Comparison of ENCODE assay signal across 21 cellular contexts in genomic region chr10:124961248-124961570, GRCh38. TPM values are rescaled to one million over a fixed set of nuclear protein-coding genes. Genes with fewer than 3 reads are reported as not detected.
A peak's percentile ranks its signal among the peaks of the same experiment; 100 is the strongest.
DNase-seq lines count a peak whose midpoint lies in the region; ATAC-seq and TF ChIP-seq lines count a peak whose summit lies in the region.
"Had no signal": no experiment of that assay in that cellular context is flagged by ENCODE, and none has a peak within 500 bp of the region (broad histone marks: within the 10 kb centered on the region; RNA-seq: fewer than 3 reads in every experiment).

No MANE protein-coding gene starts in this region.

- no peaks in the 10 kb centered on the region for H3K27me3 Mint-ChIP-seq in progenitor cell of endocrine pancreas
- no peaks in the 10 kb centered on the region for H3K27me3 Mint-ChIP-seq in CD8-positive, alpha-beta T cell (ENCODE audit: low read depth)

- CTCF ChIA-PET in CD8-positive, alpha-beta T cell (lab: Charles Lee), result no interaction called here

- no peak overlapping the region for H3K4me3 Mint-ChIP-seq in progenitor cell of endocrine pancreas (ENCODE audit: low read depth)
- H3K4me3 Mint-ChIP-seq in CD8-positive, alpha-beta T cell, result no peak overlapping the region
- H3K4me3 Mint-ChIP-seq: H9 had no signal

- DNase-seq in ELR (ENCODE audit: low read depth) (peak; percentile 46), HCEC 1CT (peak; percentile 29), choroid plexus epithelial cell (ENCODE audit: low read depth) (peak; percentile 14), progenitor cell of endocrine pancreas (ENCODE audit: low spot score, unreplicated experiment) (no peak), inferior parietal cortex (ENCODE audit: extremely low spot score) (no peak), iPS-NIHi7 (ENCODE audit: extremely low spot score) (no peak)
- DNase-seq in CD8-positive, alpha-beta T cell, result no peak
- DNase-seq: activated CD8-positive, alpha-beta memory T cell treated with anti-CD3 and anti-CD28 coated beads for 24 hours; Calu3; dorsolateral prefrontal cortex; H9; left lung; mucosa of descending colon; MV-4-11; NCI-H187; NCI-H345; retina; stimulated activated CD4-positive, alpha-beta T cell treated with anti-CD3 and anti-CD28 coated beads, Interleukin-15, amount 100 ng/mL, for 24 hours; tibial artery had no signal

- H3K27me3 ChIP-seq in CD8-positive, alpha-beta T cell (ENCODE audit: insufficient read depth, low read length), result no peaks in the 10 kb centered on the region
- H3K27me3 ChIP-seq: cardiac muscle cell, dorsolateral prefrontal cortex, left lung, tibial artery had no signal

- H3K4me3 ChIP-seq in choroid plexus epithelial cell (ENCODE audit: low read depth, low read length), result no peak overlapping the region
- no peak overlapping the region for H3K4me3 ChIP-seq in CD8-positive, alpha-beta T cell (ENCODE audit: low read depth, low read length)
- H3K4me3 ChIP-seq: cardiac muscle cell, dorsolateral prefrontal cortex, left lung, mucosa of descending colon, tibial artery had no signal

- POLR2A ChIA-PET in CD8-positive, alpha-beta T cell (lab: Charles Lee), result no interaction called here

- peaks cover 3% of the 10 kb centered on the region for H3K4me1 Mint-ChIP-seq in progenitor cell of endocrine pancreas (ENCODE audit: low read depth)
- H3K4me1 Mint-ChIP-seq in CD8-positive, alpha-beta T cell (ENCODE audit: low read depth), result peaks cover 59% of the 10 kb centered on the region

- no peaks in the 10 kb centered on the region for H3K4me1 ChIP-seq in CD8-positive, alpha-beta T cell (ENCODE audit: insufficient read depth, low read length)

- no peaks in the 10 kb centered on the region for H3K36me3 ChIP-seq in CD8-positive, alpha-beta T cell (ENCODE audit: insufficient read depth, low read length)
- H3K36me3 ChIP-seq: cardiac muscle cell, left lung, tibial artery had no signal

- H3K9me3 ChIP-seq in CD8-positive, alpha-beta T cell (ENCODE audit: low read length), result no peaks in the 10 kb centered on the region
- H3K9me3 ChIP-seq: left lung, mucosa of descending colon, tibial artery had no signal

- ATAC-seq in CD8-positive, alpha-beta T cell, result no peak
- ATAC-seq: left lung, mucosa of descending colon, Panc1 had no signal

- TF ChIP-seq CTCF in choroid plexus epithelial cell (conservative IDR thresholded peaks at IDR 0.05; ENCODE audit: low read depth, low read length) (no peak), progenitor cell of endocrine pancreas (IDR thresholded peaks at IDR 0.05; ENCODE audit: unreplicated experiment) (no peak)
- TF ChIP-seq CTCF in CD8-positive, alpha-beta T cell (IDR thresholded peaks at IDR 0.05), result no peak

- peak overlapping the region; percentile 69 for H3K27ac Mint-ChIP-seq in progenitor cell of endocrine pancreas
- no peak overlapping the region for H3K27ac Mint-ChIP-seq in CD8-positive, alpha-beta T cell
- H3K27ac Mint-ChIP-seq: H9 had no signal

- H3K36me3 Mint-ChIP-seq in progenitor cell of endocrine pancreas (ENCODE audit: insufficient read depth), result no peaks in the 10 kb centered on the region
- peaks cover 25% of the 10 kb centered on the region for H3K36me3 Mint-ChIP-seq in CD8-positive, alpha-beta T cell

- intact Hi-C loops in CD8-positive, alpha-beta T cell (cut with DNase I, micrococcal nuclease), result no loop called here

- no peak overlapping the region for H3K27ac ChIP-seq in CD8-positive, alpha-beta T cell (ENCODE audit: low read depth, low read length)
- H3K27ac ChIP-seq: cardiac muscle cell, dorsolateral prefrontal cortex, left lung, tibial artery had no signal

- H3K9me3 Mint-ChIP-seq in progenitor cell of endocrine pancreas (ENCODE audit: low read depth), result no peaks in the 10 kb centered on the region
- no peaks in the 10 kb centered on the region for H3K9me3 Mint-ChIP-seq in CD8-positive, alpha-beta T cell
- H3K9me3 Mint-ChIP-seq: H9 had no signal

RNA-seq across cellular contexts. Expression of gene ZRANB1, which starts 19.3 kb away (rescaled TPM):
- total RNA-seq in progenitor cell of endocrine pancreas, result 27.5 and 31.1 TPM in 2 replicates
- 10 to 100 TPM; 28.5 to 31.6 TPM for total RNA-seq in CD8-positive, alpha-beta T cell

Comparison
In these comparisons a context has a peak if more than half of its experiments do, and no peak if none do; other contexts are left out.
1. DNase-seq: peak in ELR (single experiment), HCEC 1CT (single experiment) and choroid plexus epithelial cell (single experiment); none in progenitor cell of endocrine pancreas (single experiment), inferior parietal cortex (single experiment), iPS-NIHi7 (single experiment) and CD8-positive, alpha-beta T cell (0 of 7).